8 cellular contexts compared by ENCODE assay signal in genomic region chr19:39083983-39084731, GRCh38. TPM values are rescaled to one million over a fixed set of nuclear protein-coding genes. Genes with fewer than 3 reads are reported as not detected.
A peak's percentile ranks its signal among the peaks of the same experiment; 100 is the strongest.
DNase-seq lines count a peak whose midpoint lies in the region; TF ChIP-seq lines count a peak whose summit lies in the region.

TSS of gene ACP7 (plus strand) at chr19:39084368. CDS start at chr19:39085270, 902 bp downstream.

- CTCF ChIA-PET in activated CD4-positive, alpha-beta memory T cell treated with anti-CD3 and anti-CD28 coated beads, Interleukin-2, amount 10 ng/mL, durations not matched to agents 7 days and 5 days (lab: Charles Lee) = interaction anchor here (0.5 to 1.5 kb wide), 3 partner anchors 10 to 571 kb away, joined by 3 to 8 read pairs (median 4); no protein-coding TSS in a partner anchor

- H3K4me2 ChIP-seq in parathyroid adenoma (ENCODE audit: low read length) = peak within 1 kb of the TSS; percentile 96

- H2AFZ ChIP-seq in parathyroid adenoma = peak within 1 kb of the TSS; percentile 89

- TF ChIP-seq CTCF in parathyroid adenoma (IDR thresholded peaks at IDR 0.05) = no peak

- peak within 1 kb of the TSS; percentile 30 for H3K4me3 ChIP-seq in endocrine pancreas (ENCODE audit: control insufficient read depth, insufficient read depth, low read length)
- H3K4me3 ChIP-seq in parathyroid adenoma (ENCODE audit: low read depth, low read length) = peak within 1 kb of the TSS; percentile 77

- peaks cover 46% of the 10 kb centered on the region for H3K27me3 Mint-ChIP-seq in activated CD4-positive, alpha-beta memory T cell treated with anti-CD3 and anti-CD28 coated beads, Interleukin-2, amount 10 ng/mL, durations not matched to agents 7 days and 5 days

- no peaks in the 10 kb centered on the region for H3K36me3 ChIP-seq in endocrine pancreas (ENCODE audit: control insufficient read depth, insufficient read depth, low read length)
- no peaks in the 10 kb centered on the region for H3K36me3 ChIP-seq in parathyroid adenoma (ENCODE audit: control insufficient read depth, insufficient read depth, low read length)

- peaks cover 17% of the 10 kb centered on the region for H3K4me1 Mint-ChIP-seq in activated CD4-positive, alpha-beta memory T cell treated with anti-CD3 and anti-CD28 coated beads, Interleukin-2, amount 10 ng/mL, durations not matched to agents 7 days and 5 days

- H3K36me3 Mint-ChIP-seq in activated CD4-positive, alpha-beta memory T cell treated with anti-CD3 and anti-CD28 coated beads, Interleukin-2, amount 10 ng/mL, durations not matched to agents 7 days and 5 days (ENCODE audit: low read depth) = no peaks in the 10 kb centered on the region

- peak within 1 kb of the TSS; percentile 39 for H3K27ac ChIP-seq in parathyroid adenoma

- POLR2A ChIA-PET in activated CD4-positive, alpha-beta memory T cell treated with anti-CD3 and anti-CD28 coated beads, Interleukin-2, amount 10 ng/mL, durations not matched to agents 7 days and 5 days (lab: Charles Lee) = interaction anchor here (1.1 kb wide), 1 partner anchor 10 kb away, joined by 7 read pairs; no protein-coding TSS in a partner anchor

- H3K4me1 ChIP-seq in endocrine pancreas (ENCODE audit: control insufficient read depth, insufficient read depth, low read length) (no peaks in the 10 kb centered on the region), parathyroid adenoma (peaks cover 11% of the 10 kb centered on the region)

- H3K9me3 ChIP-seq in endocrine pancreas (ENCODE audit: control insufficient read depth, low read length) (no peaks in the 10 kb centered on the region), parathyroid adenoma (ENCODE audit: control insufficient read depth, low read length) (no peaks in the 10 kb centered on the region)

- H3K27me3 ChIP-seq in endocrine pancreas (ENCODE audit: control insufficient read depth, insufficient read depth, low read length) (no peaks in the 10 kb centered on the region), parathyroid adenoma (ENCODE audit: control insufficient read depth, insufficient read depth, low read length) (no peaks in the 10 kb centered on the region)

- peak; percentile 33 for DNase-seq in ELR (ENCODE audit: low read depth)
- DNase-seq in activated CD4-positive, alpha-beta memory T cell treated with anti-CD3 and anti-CD28 coated beads, Interleukin-2, amount 10 ng/mL, durations not matched to agents 7 days and 5 days = peak; percentile 18
- no peak for DNase-seq in DMS 273 treated with DMSO at 0.1 percent for 48 hours (lab: John Stamatoyannopoulos, UW)
- DNase-seq in NCI-H526 treated with DMSO at 0.1 percent for 48 hours (lab: John Stamatoyannopoulos, UW) = no peak
- no peak for DNase-seq in NCI-H1092 treated with DMSO at 0.1 percent for 48 hours (lab: John Stamatoyannopoulos, UW)
- DNase-seq in epidermal melanocyte (ENCODE audit: insufficient read length, low spot score) = no peak

- no peak within 1 kb of the TSS for H3K4me3 Mint-ChIP-seq in activated CD4-positive, alpha-beta memory T cell treated with anti-CD3 and anti-CD28 coated beads, Interleukin-2, amount 10 ng/mL, durations not matched to agents 7 days and 5 days

- H3K9ac ChIP-seq in endocrine pancreas (ENCODE audit: control insufficient read depth, insufficient read depth, low read length) = no peak within 1 kb of the TSS
- H3K9ac ChIP-seq in parathyroid adenoma = no peak within 1 kb of the TSS

- H3K79me2 ChIP-seq in parathyroid adenoma = no peaks in the 10 kb centered on the region

- no peaks in the 10 kb centered on the region for H3K9me3 Mint-ChIP-seq in activated CD4-positive, alpha-beta memory T cell treated with anti-CD3 and anti-CD28 coated beads, Interleukin-2, amount 10 ng/mL, durations not matched to agents 7 days and 5 days

- no peak within 1 kb of the TSS for H3K27ac Mint-ChIP-seq in activated CD4-positive, alpha-beta memory T cell treated with anti-CD3 and anti-CD28 coated beads, Interleukin-2, amount 10 ng/mL, durations not matched to agents 7 days and 5 days

RNA-seq across cellular contexts. Expression of gene ACP7, which starts in this region (rescaled TPM):
- total RNA-seq in activated CD4-positive, alpha-beta memory T cell treated with anti-CD3 and anti-CD28 coated beads, Interleukin-2, amount 10 ng/mL, durations not matched to agents 7 days and 5 days = not detected

Comparison
In these comparisons a context has a peak if more than half of its experiments do, and no peak if none do; other contexts are left out.
1. Peak in DNase-seq in activated CD4-positive, alpha-beta memory T cell treated with anti-CD3 and anti-CD28 coated beads, Interleukin-2, amount 10 ng/mL, durations not matched to agents 7 days and 5 days; RNA of the gene not detected or under 1 TPM.